ENCODE assay signal across 18 cellular contexts in the genomic region with DNA sequence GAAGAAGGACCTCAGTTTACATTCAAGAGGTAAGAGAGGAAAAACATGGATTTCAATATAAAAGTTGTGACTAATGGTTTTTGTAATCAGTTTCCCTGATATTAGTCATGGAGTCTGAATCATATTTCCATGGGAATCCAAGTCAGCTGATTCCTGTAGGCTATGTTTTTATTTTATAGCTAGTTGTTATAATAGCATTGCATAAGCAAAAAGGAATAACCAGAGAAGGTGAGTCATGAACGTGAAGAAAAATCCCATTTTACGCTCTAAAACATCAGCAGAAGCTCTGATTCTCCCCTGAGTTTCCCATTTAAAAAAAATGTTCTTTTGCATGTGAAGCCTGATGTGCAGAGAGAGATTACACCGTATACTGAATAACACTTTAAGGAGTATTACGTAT.
A peak's percentile ranks its signal among the peaks of the same experiment; 100 is the strongest.
DNase-seq lines count a peak whose midpoint lies in the region; ATAC-seq and TF ChIP-seq lines count a peak whose summit lies in the region.
"Had no signal": no experiment of that assay in that cellular context is flagged by ENCODE, and none has a peak within 500 bp of the region (broad histone marks: within the 10 kb centered on the region; RNA-seq: fewer than 3 reads in every experiment).

No MANE protein-coding gene starts in this region.

- H3K27ac ChIP-seq in epithelial cell of prostate: no peak overlapping the region
- H3K27ac ChIP-seq: cardiac muscle cell had no signal

- H3K4me3 ChIP-seq in AG09309 (ENCODE audit: control insufficient read depth, low read depth, low read length): no peak overlapping the region
- H3K4me3 ChIP-seq: cardiac muscle cell, lung had no signal

- no peak for TF ChIP-seq CTCF in AG09309 (IDR thresholded peaks at IDR 0.05; ENCODE audit: control insufficient read depth, insufficient read depth, low read depth, low read length, missing control alignments)

- ATAC-seq in GM19023 (IDR thresholded peaks at IDR 0.05; ENCODE audit: unreplicated experiment) (no peak), GM18907 (IDR thresholded peaks at IDR 0.05; ENCODE audit: unreplicated experiment) (no peak)
- ATAC-seq: SK-N-SH treated with all-trans-retinoic acid at 6 μM for 48 hours had no signal

- DNase-seq in AG09309 (ENCODE audit: low read depth) (peak; percentile 5), RPMI7951 (ENCODE audit: low read depth) (peak; percentile 4), epithelial cell of prostate (ENCODE audit: low read depth, low spot score) (peak; percentile 37), non-pigmented ciliary epithelial cell (ENCODE audit: low read depth) (peak; percentile 35), C1 segment of cervical spinal cord (lab: John Stamatoyannopoulos, UW) (no peak), activated T-cell treated with anti-CD3 and anti-CD28 coated beads for 4 hours (no peak)
- DNase-seq: activated CD4-positive, alpha-beta T cell treated with anti-CD3 and anti-CD28 coated beads, Interleukin-2, amount 10 ng/mL, durations not matched to agents 7 days and 5 days; activated naive CD4-positive, alpha-beta T cell treated with anti-CD3 and anti-CD28 coated beads for 36 hours; AML-193; effector CD4-positive, alpha-beta T cell; naive B cell; NCI-H187; NCI-H510A treated with DMSO at 0.1 percent for 48 hours had no signal

Comparison
In these comparisons a context has a peak if more than half of its experiments do, and no peak if none do; other contexts are left out.
1. DNase-seq: peak in AG09309 (single experiment), RPMI7951 (single experiment), epithelial cell of prostate (single experiment) and non-pigmented ciliary epithelial cell (single experiment); none in C1 segment of cervical spinal cord (0 of 14) and activated T-cell treated with anti-CD3 and anti-CD28 coated beads for 4 hours (single experiment).